ENCODE assay signal across 1 cellular context in the genomic region with DNA sequence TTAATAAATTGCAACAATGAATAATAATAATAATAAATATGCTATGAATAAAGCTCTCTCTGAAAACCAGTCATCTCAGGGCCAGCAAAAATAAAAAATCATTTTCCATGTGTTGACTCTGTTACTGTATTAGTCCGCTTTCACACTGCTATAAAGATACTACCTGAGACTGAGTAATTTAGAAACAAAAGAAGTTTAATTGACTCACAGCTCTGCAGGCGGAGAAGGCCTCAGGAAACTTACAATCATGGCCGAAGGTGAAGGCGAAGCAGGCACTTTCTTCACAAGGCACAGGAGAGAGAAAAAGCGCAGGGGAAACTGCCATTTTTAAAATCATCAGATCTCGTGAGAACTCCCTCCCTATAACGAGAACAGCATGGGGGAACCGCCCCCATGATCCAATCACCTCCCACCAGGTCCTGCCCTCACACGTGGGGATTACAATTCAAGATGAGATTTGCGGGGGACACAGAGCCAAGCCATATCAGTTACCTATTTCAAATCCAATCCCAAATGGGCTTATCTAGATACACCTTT.
TF ChIP-seq lines count a peak whose summit lies in the region.

No MANE protein-coding gene starts in this region.

TF ChIP-seq in GM23338, 12 proteins besides CTCF, POLR2A, EP300 and RAD21:
- TF ChIP-seq, protein P1, sequence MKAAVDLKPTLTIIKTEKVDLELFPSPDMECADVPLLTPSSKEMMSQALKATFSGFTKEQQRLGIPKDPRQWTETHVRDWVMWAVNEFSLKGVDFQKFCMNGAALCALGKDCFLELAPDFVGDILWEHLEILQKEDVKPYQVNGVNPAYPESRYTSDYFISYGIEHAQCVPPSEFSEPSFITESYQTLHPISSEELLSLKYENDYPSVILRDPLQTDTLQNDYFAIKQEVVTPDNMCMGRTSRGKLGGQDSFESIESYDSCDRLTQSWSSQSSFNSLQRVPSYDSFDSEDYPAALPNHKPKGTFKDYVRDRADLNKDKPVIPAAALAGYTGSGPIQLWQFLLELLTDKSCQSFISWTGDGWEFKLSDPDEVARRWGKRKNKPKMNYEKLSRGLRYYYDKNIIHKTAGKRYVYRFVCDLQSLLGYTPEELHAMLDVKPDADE (IDR thresholded peaks at IDR 0.05) = no peak
- TF ChIP-seq EZH2phosphoT487 (IDR thresholded peaks at IDR 0.05; ENCODE audit: unreplicated experiment) = no peak
- TF ChIP-seq NANOG (IDR thresholded peaks at IDR 0.05; ENCODE audit: borderline replicate concordance) = no peak
- TF ChIP-seq ZNF462 (CRISPR knock-in tag; IDR thresholded peaks at IDR 0.05) = no peak
- no peak for TF ChIP-seq CREB1 (CRISPR knock-in tag; IDR thresholded peaks at IDR 0.05; ENCODE audit: low read depth)
- TF ChIP-seq, protein P2, sequence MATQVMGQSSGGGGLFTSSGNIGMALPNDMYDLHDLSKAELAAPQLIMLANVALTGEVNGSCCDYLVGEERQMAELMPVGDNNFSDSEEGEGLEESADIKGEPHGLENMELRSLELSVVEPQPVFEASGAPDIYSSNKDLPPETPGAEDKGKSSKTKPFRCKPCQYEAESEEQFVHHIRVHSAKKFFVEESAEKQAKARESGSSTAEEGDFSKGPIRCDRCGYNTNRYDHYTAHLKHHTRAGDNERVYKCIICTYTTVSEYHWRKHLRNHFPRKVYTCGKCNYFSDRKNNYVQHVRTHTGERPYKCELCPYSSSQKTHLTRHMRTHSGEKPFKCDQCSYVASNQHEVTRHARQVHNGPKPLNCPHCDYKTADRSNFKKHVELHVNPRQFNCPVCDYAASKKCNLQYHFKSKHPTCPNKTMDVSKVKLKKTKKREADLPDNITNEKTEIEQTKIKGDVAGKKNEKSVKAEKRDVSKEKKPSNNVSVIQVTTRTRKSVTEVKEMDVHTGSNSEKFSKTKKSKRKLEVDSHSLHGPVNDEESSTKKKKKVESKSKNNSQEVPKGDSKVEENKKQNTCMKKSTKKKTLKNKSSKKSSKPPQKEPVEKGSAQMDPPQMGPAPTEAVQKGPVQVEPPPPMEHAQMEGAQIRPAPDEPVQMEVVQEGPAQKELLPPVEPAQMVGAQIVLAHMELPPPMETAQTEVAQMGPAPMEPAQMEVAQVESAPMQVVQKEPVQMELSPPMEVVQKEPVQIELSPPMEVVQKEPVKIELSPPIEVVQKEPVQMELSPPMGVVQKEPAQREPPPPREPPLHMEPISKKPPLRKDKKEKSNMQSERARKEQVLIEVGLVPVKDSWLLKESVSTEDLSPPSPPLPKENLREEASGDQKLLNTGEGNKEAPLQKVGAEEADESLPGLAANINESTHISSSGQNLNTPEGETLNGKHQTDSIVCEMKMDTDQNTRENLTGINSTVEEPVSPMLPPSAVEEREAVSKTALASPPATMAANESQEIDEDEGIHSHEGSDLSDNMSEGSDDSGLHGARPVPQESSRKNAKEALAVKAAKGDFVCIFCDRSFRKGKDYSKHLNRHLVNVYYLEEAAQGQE (IDR thresholded peaks at IDR 0.05; ENCODE audit: unreplicated experiment) = no peak
- TF ChIP-seq POLR2AphosphoS5 (IDR thresholded peaks at IDR 0.05; ENCODE audit: low read depth) = no peak
- no peak for TF ChIP-seq ZNF114 (CRISPR knock-in tag; IDR thresholded peaks at IDR 0.05)
